ENCODE assay signal across 8 cellular contexts in genomic region chr3:126261037-126261436, GRCh38.
DNase-seq lines count a peak whose midpoint lies in the region; ATAC-seq and TF ChIP-seq lines count a peak whose summit lies in the region.

No MANE protein-coding gene starts in this region.

- ATAC-seq in left cardiac atrium (peak; percentile 59 to 67), HG03135 (IDR thresholded peaks at IDR 0.05; ENCODE audit: unreplicated experiment) (no peak), HG02678 (IDR thresholded peaks at IDR 0.05; ENCODE audit: unreplicated experiment) (no peak)

- peaks cover 2% of the 10 kb centered on the region for H3K4me1 Mint-ChIP-seq in activated naive CD4-positive, alpha-beta T cell treated with anti-CD3 and anti-CD28 coated beads, Interleukin-2, amount 10 ng/mL, durations not matched to agents 7 days and 5 days

- intact Hi-C loops in left cardiac atrium (cut with DNase I) (no loop called here), tibial artery (cut with DNase I; ENCODE audit: low total_unique reads) (loop anchor here (10.0 kb wide), 1 partner anchor 214 kb away; the partner anchor contains the start of gene ZXDC)

- peaks cover under 1 to 36% (median 21%) of the 10 kb centered on the region in 4 donors for H3K4me1 ChIP-seq in tibial artery

- CTCF ChIA-PET in activated naive CD4-positive, alpha-beta T cell treated with anti-CD3 and anti-CD28 coated beads, Interleukin-2, amount 10 ng/mL, durations not matched to agents 7 days and 5 days (lab: Charles Lee) = no interaction called here

- peak overlapping the region; percentile 65 to 80 for H3K27ac ChIP-seq in tibial artery

- no peak for TF ChIP-seq CTCF in tibial artery (IDR thresholded peaks at IDR 0.05)

- peak; percentile 34 for DNase-seq in NCI-H2107 treated with DMSO at 0.1 percent for 48 hours (lab: John Stamatoyannopoulos, UW; ENCODE audit: unreplicated experiment)
- no peak for DNase-seq in NCI-H2107 (lab: John Stamatoyannopoulos, UW)
- DNase-seq in SW480 (ENCODE audit: low spot score) = peak; percentile 82
- DNase-seq in left cardiac atrium = peak; percentile 72
- peak; percentile 84 to 94 for DNase-seq in tibial artery
- no peak for DNase-seq in activated naive CD4-positive, alpha-beta T cell treated with anti-CD3 and anti-CD28 coated beads, Interleukin-2, amount 10 ng/mL, durations not matched to agents 7 days and 5 days

- H3K27ac Mint-ChIP-seq in activated naive CD4-positive, alpha-beta T cell treated with anti-CD3 and anti-CD28 coated beads, Interleukin-2, amount 10 ng/mL, durations not matched to agents 7 days and 5 days = no peak overlapping the region

- no peak overlapping the region for H3K4me3 ChIP-seq in tibial artery

- H3K27me3 ChIP-seq in tibial artery = no peaks in the 10 kb centered on the region

- H3K9me3 ChIP-seq in tibial artery = no peaks in the 10 kb centered on the region

- H3K36me3 Mint-ChIP-seq in activated naive CD4-positive, alpha-beta T cell treated with anti-CD3 and anti-CD28 coated beads, Interleukin-2, amount 10 ng/mL, durations not matched to agents 7 days and 5 days = no peaks in the 10 kb centered on the region

- H3K27me3 Mint-ChIP-seq in activated naive CD4-positive, alpha-beta T cell treated with anti-CD3 and anti-CD28 coated beads, Interleukin-2, amount 10 ng/mL, durations not matched to agents 7 days and 5 days = peaks cover 25% of the 10 kb centered on the region

- H3K36me3 ChIP-seq in tibial artery = no peaks in the 10 kb centered on the region

- no peak overlapping the region for H3K4me3 Mint-ChIP-seq in activated naive CD4-positive, alpha-beta T cell treated with anti-CD3 and anti-CD28 coated beads, Interleukin-2, amount 10 ng/mL, durations not matched to agents 7 days and 5 days

- no peaks in the 10 kb centered on the region for H3K9me3 Mint-ChIP-seq in activated naive CD4-positive, alpha-beta T cell treated with anti-CD3 and anti-CD28 coated beads, Interleukin-2, amount 10 ng/mL, durations not matched to agents 7 days and 5 days

Comparison
In these comparisons a context has a peak if more than half of its experiments do, and no peak if none do; other contexts are left out.
1. DNase-seq: peak in NCI-H2107 treated with DMSO at 0.1 percent for 48 hours (single experiment), SW480 (single experiment), left cardiac atrium (single experiment) and tibial artery (2 of 2); none in NCI-H2107 (single experiment) and activated naive CD4-positive, alpha-beta T cell treated with anti-CD3 and anti-CD28 coated beads, Interleukin-2, amount 10 ng/mL, durations not matched to agents 7 days and 5 days (single experiment).
2. ATAC-seq: peak in left cardiac atrium (2 of 2); none in HG03135 (single experiment) and HG02678 (single experiment).